Comparison of ENCODE assay signal across 24 cellular contexts in genomic region chrX:54473993-54474859, GRCh38. TPM values are rescaled to one million over a fixed set of nuclear protein-coding genes. Genes with fewer than 3 reads are reported as not detected.
DNase-seq lines count a peak whose midpoint lies in the region; ATAC-seq and TF ChIP-seq lines count a peak whose summit lies in the region.
"Had no signal": no experiment of that assay in that cellular context is flagged by ENCODE, and none has a peak within 500 bp of the region (broad histone marks: within the 10 kb centered on the region; RNA-seq: fewer than 3 reads in every experiment).

No MANE protein-coding gene starts in this region.

- H3K4me1 ChIP-seq in mammary epithelial cell (ENCODE audit: insufficient read depth, low read length) (peaks cover 7% of the 10 kb centered on the region), right cardiac atrium (ENCODE audit: control insufficient read depth, insufficient read depth, low read length) (peaks cover 4% of the 10 kb centered on the region), transverse colon (peaks cover 0 to 2% (median 0%) of the 10 kb centered on the region in 4 donors)
- H3K4me1 ChIP-seq: pancreas, SJSA1 had no signal

- CTCF ChIA-PET in mammary epithelial cell (lab: Charles Lee; ENCODE audit: low non-redundant PET): no interaction called here

- dilution Hi-C loops in mammary epithelial cell (cut with HindIII; ENCODE audit: low sequenced_read_pairs): no loop called here

- H3K36me3 ChIP-seq in mammary epithelial cell (ENCODE audit: insufficient read depth, low read length) (no peaks in the 10 kb centered on the region), transverse colon (no peaks in the 10 kb centered on the region)
- H3K36me3 ChIP-seq: cardiac muscle cell, pancreas, SJSA1 had no signal

- no peaks in the 10 kb centered on the region for H4K20me1 ChIP-seq in mammary epithelial cell (ENCODE audit: insufficient read depth, low read length)

- DNase-seq in Caki2 (ENCODE audit: low read depth) (peak; percentile 68), HPDE6-E6E7 (ENCODE audit: extremely low spot score) (peak; percentile 73), mammary epithelial cell (peak; percentile 76), right cardiac atrium (no peak), AG20443 (ENCODE audit: low spot score) (no peak), NK-92 (lab: John Stamatoyannopoulos, UW; ENCODE audit: unreplicated experiment) (no peak), LoVo (ENCODE audit: low spot score) (no peak), transverse colon (no peak)
- DNase-seq: activated CD8-positive, alpha-beta T cell treated with anti-CD3 and anti-CD28 coated beads for 36 hours; activated gamma-delta T cell treated with Interleukin-2 at 50 U/mL for 16 hours; CD4-positive, alpha-beta memory T cell; erythroblast; H9; left colon; natural killer cell; NCI-H1417; NCI-H2171; pancreas; stimulated activated CD4-positive, alpha-beta T cell treated with anti-CD3 and anti-CD28 coated beads, Interleukin-1b, Interleukin-23, amount 100 ng/mL, for 48 hours; stimulated activated naive B cell treated with anti-CD40 and anti-IgM and Interleukin-4, amounts not matched to agents 10 μg/mL and 1 μg/mL and 100 μg/mL, for 72 hours; T-helper 2 cell; testis had no signal

- peaks cover 37% of the 10 kb centered on the region for H3K79me2 ChIP-seq in mammary epithelial cell (ENCODE audit: insufficient read depth, low read length)

- H3K27me3 ChIP-seq in mammary epithelial cell (ENCODE audit: insufficient read depth, low read length) (no peaks in the 10 kb centered on the region), right cardiac atrium (ENCODE audit: control insufficient read depth, insufficient read depth) (no peaks in the 10 kb centered on the region), transverse colon (no peaks in the 10 kb centered on the region)
- H3K27me3 ChIP-seq: cardiac muscle cell, pancreas, SJSA1, testis had no signal

- H3K27ac ChIP-seq in mammary epithelial cell (ENCODE audit: insufficient read depth, low read depth, low read length) (peak overlapping the region; percentile 48), right cardiac atrium (ENCODE audit: low read length) (peak overlapping the region; percentile 6), transverse colon (no peak overlapping the region)
- H3K27ac ChIP-seq: cardiac muscle cell, pancreas, SJSA1, testis had no signal

- 53% methylated on average over 8 of the region's 10 CpGs for WGBS in mammary epithelial cell (ENCODE audit: low coverage, missing lambda C conversion rate)
- 83% methylated on average over 10 of the region's 10 CpGs for WGBS in right cardiac atrium
- 84 to 100% methylated on average over 1 to 10 of the region's 10 CpGs for WGBS in transverse colon (ENCODE audit: low coverage in 1 of 2), 2 donors

- TSS peak; percentile 42 for BruUV-seq in mammary epithelial cell (replicated peaks; lab: Mats Ljungman, UMichigan)

- peak; percentile 60 to 64 for ATAC-seq in right cardiac atrium
- ATAC-seq: activated CD8-positive, alpha-beta T cell treated with anti-CD3 and anti-CD28 coated beads for 36 hours; left colon; natural killer cell; pancreas; stimulated activated naive B cell treated with anti-CD40 and anti-IgM and Interleukin-4, amounts not matched to agents 10 μg/mL and 1 μg/mL and 100 μg/mL, for 72 hours had no signal

- no peak for TF ChIP-seq POLR2A in transverse colon (IDR thresholded peaks at IDR 0.05)

- peak overlapping the region; percentile 44 to 55 (median 47) for H3K4me3 ChIP-seq in mammary epithelial cell (replicated peaks in 1 of 3; ENCODE audit: insufficient read depth in 1 of 3, low read depth in 2 of 3, low read length in 3 of 3)
- no peak overlapping the region for H3K4me3 ChIP-seq in right cardiac atrium (ENCODE audit: low read length)
- H3K4me3 ChIP-seq in transverse colon: no peak overlapping the region
- H3K4me3 ChIP-seq: cardiac muscle cell, pancreas, SJSA1, testis had no signal

- peak overlapping the region; percentile 85 for H2AFZ ChIP-seq in mammary epithelial cell (ENCODE audit: low read depth, low read length)

- no peak for TF ChIP-seq CTCF in mammary epithelial cell (conservative IDR thresholded peaks at IDR 0.05 in 1 of 2, IDR thresholded peaks at IDR 0.05 in 1 of 2; ENCODE audit: extremely low read depth in 1 of 2, insufficient read depth in 1 of 2, low read depth in 1 of 2, low read length in 2 of 2)
- TF ChIP-seq CTCF in transverse colon (IDR thresholded peaks at IDR 0.05): no peak

- no peak for TF ChIP-seq EP300 in transverse colon (IDR thresholded peaks at IDR 0.05; ENCODE audit: low read depth)

- in situ Hi-C loops in Caki2 (cut with HindIII; ENCODE audit: low pct_unique_long_range_greater_than_20kb, low sequenced_read_pairs): no loop called here
- in situ Hi-C loops in mammary epithelial cell (cut with MboI; ENCODE audit: low sequenced_read_pairs in 2 of 2): no loop called here
- in situ Hi-C loops in transverse colon (cut with MboI; ENCODE audit: low pct_ligation_motif_present in 1 of 4, low pct_unique_long_range_greater_than_20kb in 1 of 4, low sequenced_read_pairs in 3 of 4): no loop called here

- H3K9ac ChIP-seq in mammary epithelial cell (ENCODE audit: insufficient read depth, low read length): peak overlapping the region; percentile 48

- no peaks in the 10 kb centered on the region for H3K9me3 ChIP-seq in mammary epithelial cell (replicated peaks; ENCODE audit: insufficient read depth, low read length)
- no peaks in the 10 kb centered on the region for H3K9me3 ChIP-seq in right cardiac atrium (ENCODE audit: control insufficient read depth, low read length)
- no peaks in the 10 kb centered on the region for H3K9me3 ChIP-seq in transverse colon
- H3K9me3 ChIP-seq: pancreas, SJSA1, testis had no signal

- peak overlapping the region; percentile 75 for H3K4me2 ChIP-seq in mammary epithelial cell (ENCODE audit: insufficient read depth, low read depth, low read length)

- intact Hi-C loops in mammary epithelial cell (cut with micrococcal nuclease) (loop anchor here (1.0 to 2.0 kb wide), 2 partner anchors 20 to 57 kb away; partner anchors contain the start of gene GNL3L), right cardiac atrium (cut with DNase I) (no loop called here), transverse colon (cut with DNase I; ENCODE audit: low total_unique reads) (no loop called here)

RNA-seq across cellular contexts. Expression of gene FGD1, which starts 21.8 kb away (rescaled TPM):
- 14.4 and 17.2 TPM in 2 replicates for total RNA-seq in Caki2 (2014; rRNA removed; shearing (Covaris generic); ENCODE audit: low replicate concordance)
- 10 to 100 TPM in 1 of 2 donors, 1 to 10 TPM in 1; 5.5 to 16.0 TPM for total RNA-seq in mammary epithelial cell
- polyA plus RNA-seq in mammary epithelial cell: 8.9 TPM
- 18.8 TPM for polyA minus RNA-seq in mammary epithelial cell
- 1 to 10 TPM; 6.3 to 6.7 (median 6.5) TPM for total RNA-seq in right cardiac atrium
- 5.0 TPM for polyA plus RNA-seq in right cardiac atrium
- 1 to 10 TPM; 1.1 to 3.0 (median 2.5) TPM for total RNA-seq in transverse colon

RNA-seq across cellular contexts. Expression of gene TSR2, which starts 34.0 kb away (rescaled TPM):
- 23.7 and 45.3 TPM in 2 replicates for total RNA-seq in Caki2 (2014; rRNA removed; shearing (Covaris generic); ENCODE audit: low replicate concordance)
- total RNA-seq in mammary epithelial cell (10 to 100 TPM in 1 of 2 donors, 1 to 10 TPM in 1; 8.0 to 33.8 TPM), right cardiac atrium (10 to 100 TPM; 31.8 to 39.8 (median 38.5) TPM), transverse colon (10 to 100 TPM in 3 of 4 donors, 1 to 10 TPM in 1; 7.6 to 18.1 (median 17.9) TPM)
- polyA plus RNA-seq in mammary epithelial cell (21.9 TPM), right cardiac atrium (42.3 TPM)
- polyA minus RNA-seq in mammary epithelial cell: 6.6 TPM

RNA-seq across cellular contexts. Expression of gene GNL3L, which starts 55.8 kb away (rescaled TPM):
- total RNA-seq in Caki2 (2014; rRNA removed; shearing (Covaris generic); ENCODE audit: low replicate concordance): 12.9 and 14.4 TPM in 2 replicates
- 10 to 100 TPM; 39.4 to 42.3 TPM for total RNA-seq in mammary epithelial cell
- polyA plus RNA-seq in mammary epithelial cell: 26.2 TPM
- polyA minus RNA-seq in mammary epithelial cell: 51.5 TPM
- 10 to 100 TPM; 22.3 to 28.0 (median 23.9) TPM for total RNA-seq in right cardiac atrium
- 10.0 TPM for polyA plus RNA-seq in right cardiac atrium
- 10 to 100 TPM; 29.5 to 36.6 (median 31.7) TPM for total RNA-seq in transverse colon

Comparison
In these comparisons a context has a peak if more than half of its experiments do, and no peak if none do; other contexts are left out.
1. DNase-seq: peak in Caki2 (single experiment), HPDE6-E6E7 (single experiment) and mammary epithelial cell (single experiment); none in right cardiac atrium (0 of 3), AG20443 (single experiment), NK-92 (single experiment), LoVo (single experiment) and transverse colon (single experiment).
2. H3K27ac ChIP-seq: peak in mammary epithelial cell (single experiment) and right cardiac atrium (single experiment); none in transverse colon (0 of 4).
3. H3K4me3 ChIP-seq: peak in mammary epithelial cell (3 of 3); none in right cardiac atrium (single experiment) and transverse colon (0 of 4).